In the genomic region with DNA sequence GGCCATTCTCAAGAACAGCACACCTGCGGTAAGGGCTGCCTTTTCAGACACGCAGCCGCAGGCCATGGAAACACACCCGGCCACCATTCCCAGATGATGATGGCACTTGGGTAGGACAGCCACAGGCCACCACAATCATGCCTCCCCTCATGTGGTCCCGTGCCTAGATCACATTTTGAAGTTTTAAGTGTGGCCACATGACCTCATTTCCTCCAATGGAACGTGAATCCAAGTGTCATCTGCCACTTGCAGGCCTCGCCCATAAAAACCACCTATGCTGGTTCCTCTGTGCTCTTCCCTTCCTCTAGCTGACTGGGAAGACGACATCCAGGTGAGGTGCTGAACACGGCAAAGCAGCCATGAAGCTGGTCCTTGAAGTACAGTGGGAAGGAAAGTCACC, we compare ENCODE assay signal across 36 cellular contexts.
"Had no signal": no experiment of that assay in that cellular context is flagged by ENCODE, and none has a peak within 500 bp of the region (broad histone marks: within the 10 kb centered on the region; RNA-seq: fewer than 3 reads in every experiment).

No MANE protein-coding gene starts in this region.

- H3K4me3 ChIP-seq: adrenal gland, breast epithelium had no signal

- H3K36me3 Mint-ChIP-seq: activated CD4-positive, alpha-beta memory T cell treated with anti-CD3 and anti-CD28 coated beads for 36 hours; activated CD8-positive, alpha-beta memory T cell treated with anti-CD3 and anti-CD28 coated beads, Interleukin-2, amount 10 ng/mL, durations not matched to agents 7 days and 5 days; activated naive CD4-positive, alpha-beta T cell treated with anti-CD3 and anti-CD28 coated beads, Interleukin-2, amount 50 U/mL, for 24 hours; activated naive CD8-positive, alpha-beta T cell treated with anti-CD3 and anti-CD28 coated beads for 36 hours had no signal

- DNase-seq: activated CD4-positive, alpha-beta memory T cell treated with anti-CD3 and anti-CD28 coated beads for 36 hours; activated CD4-positive, alpha-beta T cell treated with anti-CD3 and anti-CD28 coated beads for 36 hours; activated CD4-positive, alpha-beta T cell treated with anti-CD3 and anti-CD28 coated beads, Interleukin-2, amount 10 ng/mL, durations not matched to agents 24 days and 14 days; activated CD4-positive, CD25-positive, alpha-beta regulatory T cell; activated CD4-positive, CD25-positive, alpha-beta regulatory T cell treated with anti-CD3 and anti-CD28 coated beads, Interleukin-2, amount 50 U/mL, for 72 hours; activated CD8-positive, alpha-beta memory T cell treated with anti-CD3 and anti-CD28 coated beads, Interleukin-2, amount 10 ng/mL, durations not matched to agents 7 days and 5 days; activated CD8-positive, alpha-beta memory T cell treated with anti-CD3 and anti-CD28 coated beads, Interleukin-2, amount 50 U/mL, for 4 hours; activated CD8-positive, alpha-beta T cell treated with anti-CD3 and anti-CD28 coated beads, Interleukin-2, amount 10 ng/mL, durations not matched to agents 7 days and 5 days; activated effector memory CD4-positive, alpha-beta T cell treated with anti-CD3 and anti-CD28 coated beads, Interleukin-2, amount 50 U/mL, for 16 hours; activated naive CD4-positive, alpha-beta T cell treated with anti-CD3 and anti-CD28 coated beads for 36 hours; activated naive CD8-positive, alpha-beta T cell treated with anti-CD3 and anti-CD28 coated beads for 36 hours; activated naive CD8-positive, alpha-beta T cell treated with anti-CD3 and anti-CD28 coated beads, Interleukin-2, amount 50 U/mL, for 24 hours; activated T-cell treated with anti-CD3 and anti-CD28 coated beads, Interleukin-2, amount 50 U/mL, for 1 hour; activated T-cell treated with anti-CD3 and anti-CD28 coated beads, Interleukin-2, amount 50 U/mL, for 48 hours; amygdala; aorta; cortex of kidney; effector CD8-positive, alpha-beta T cell; foreskin fibroblast; head of caudate nucleus; hippocampal formation; T-helper 17 cell; T1000; WERI-Rb-1 had no signal

- H3K4me3 Mint-ChIP-seq: activated CD4-positive, alpha-beta memory T cell treated with anti-CD3 and anti-CD28 coated beads for 36 hours; activated CD4-positive, alpha-beta T cell treated with anti-CD3 and anti-CD28 coated beads for 36 hours; activated CD4-positive, alpha-beta T cell treated with anti-CD3 and anti-CD28 coated beads, Interleukin-2, amount 10 ng/mL, durations not matched to agents 24 days and 14 days; activated CD8-positive, alpha-beta memory T cell treated with anti-CD3 and anti-CD28 coated beads, Interleukin-2, amount 10 ng/mL, durations not matched to agents 7 days and 5 days; activated CD8-positive, alpha-beta T cell treated with anti-CD3 and anti-CD28 coated beads, Interleukin-2, amount 10 ng/mL, durations not matched to agents 7 days and 5 days; activated naive CD4-positive, alpha-beta T cell treated with anti-CD3 and anti-CD28 coated beads for 36 hours; activated naive CD4-positive, alpha-beta T cell treated with anti-CD3 and anti-CD28 coated beads, Interleukin-2, amount 50 U/mL, for 24 hours; activated naive CD8-positive, alpha-beta T cell treated with anti-CD3 and anti-CD28 coated beads for 36 hours; activated naive CD8-positive, alpha-beta T cell treated with anti-CD3 and anti-CD28 coated beads, Interleukin-2, amount 50 U/mL, for 24 hours; activated T-helper 1 cell treated with anti-CD3 and anti-CD28 coated beads, Interleukin-12 subunit alpha, Interleukin-12 subunit beta, Interleukin-2, Interleukin-4 antibody, amounts not matched to agents 30 ng/mL and 10 ng/mL and 1 ng/mL, durations not matched to agents 14 hours and 24 hours and 36 hours; brain; central memory CD8-positive, alpha-beta T cell; T-helper 17 cell; T-helper 2 cell treated with Interferon-gamma antibody and Interleukin-4, amounts not matched to agents 5 μg/mL and 100 μg/mL, for 36 hours had no signal

- H3K9me3 Mint-ChIP-seq: activated CD4-positive, alpha-beta memory T cell treated with anti-CD3 and anti-CD28 coated beads for 36 hours; activated CD4-positive, alpha-beta T cell treated with anti-CD3 and anti-CD28 coated beads, Interleukin-2, amount 10 ng/mL, durations not matched to agents 24 days and 14 days; activated naive CD4-positive, alpha-beta T cell treated with anti-CD3 and anti-CD28 coated beads for 36 hours; activated naive CD4-positive, alpha-beta T cell treated with anti-CD3 and anti-CD28 coated beads, Interleukin-2, amount 50 U/mL, for 24 hours; activated naive CD8-positive, alpha-beta T cell treated with anti-CD3 and anti-CD28 coated beads for 36 hours; activated naive CD8-positive, alpha-beta T cell treated with anti-CD3 and anti-CD28 coated beads, Interleukin-2, amount 50 U/mL, for 24 hours; activated T-helper 1 cell treated with anti-CD3 and anti-CD28 coated beads, Interleukin-12 subunit alpha, Interleukin-12 subunit beta, Interleukin-2, Interleukin-4 antibody, amounts not matched to agents 30 ng/mL and 10 ng/mL and 1 ng/mL, durations not matched to agents 14 hours and 24 hours and 36 hours; activated T-helper 2 cell treated with anti-CD3 and anti-CD28 coated beads, Interferon-gamma antibody, Interleukin-2, Interleukin-4, amounts not matched to agents 10 μg/mL and 5 μg/mL and 100 μg/mL, durations not matched to agents 14 hours and 24 hours and 36 hours; brain; central memory CD8-positive, alpha-beta T cell; T-helper 2 cell treated with Interferon-gamma antibody and Interleukin-4, amounts not matched to agents 5 μg/mL and 100 μg/mL, for 36 hours had no signal

- ATAC-seq: activated CD4-positive, alpha-beta T cell treated with anti-CD3 and anti-CD28 coated beads for 36 hours; activated CD8-positive, alpha-beta memory T cell treated with anti-CD3 and anti-CD28 coated beads, Interleukin-2, amount 10 ng/mL, durations not matched to agents 7 days and 5 days; activated CD8-positive, alpha-beta T cell treated with anti-CD3 and anti-CD28 coated beads, Interleukin-2, amount 10 ng/mL, durations not matched to agents 7 days and 5 days; activated naive CD8-positive, alpha-beta T cell treated with anti-CD3 and anti-CD28 coated beads, Interleukin-2, amount 50 U/mL, for 24 hours; esophagus mucosa; T-helper 17 cell had no signal

- H3K4me1 ChIP-seq: breast epithelium had no signal

- FAIRE-seq: colon, endometrium, frontal cortex had no signal

- H3K4me1 Mint-ChIP-seq: activated CD4-positive, alpha-beta T cell treated with anti-CD3 and anti-CD28 coated beads for 36 hours; activated CD4-positive, alpha-beta T cell treated with anti-CD3 and anti-CD28 coated beads, Interleukin-2, amount 10 ng/mL, durations not matched to agents 24 days and 14 days; central memory CD8-positive, alpha-beta T cell had no signal

- H3K27ac Mint-ChIP-seq: activated CD4-positive, alpha-beta memory T cell treated with anti-CD3 and anti-CD28 coated beads for 36 hours; activated CD4-positive, alpha-beta T cell treated with anti-CD3 and anti-CD28 coated beads for 36 hours; activated CD4-positive, alpha-beta T cell treated with anti-CD3 and anti-CD28 coated beads, Interleukin-2, amount 10 ng/mL, durations not matched to agents 24 days and 14 days; activated CD8-positive, alpha-beta memory T cell treated with anti-CD3 and anti-CD28 coated beads, Interleukin-2, amount 10 ng/mL, durations not matched to agents 7 days and 5 days; activated CD8-positive, alpha-beta T cell treated with anti-CD3 and anti-CD28 coated beads, Interleukin-2, amount 10 ng/mL, durations not matched to agents 7 days and 5 days; activated naive CD4-positive, alpha-beta T cell treated with anti-CD3 and anti-CD28 coated beads for 36 hours; activated naive CD4-positive, alpha-beta T cell treated with anti-CD3 and anti-CD28 coated beads, Interleukin-2, amount 50 U/mL, for 24 hours; activated naive CD8-positive, alpha-beta T cell treated with anti-CD3 and anti-CD28 coated beads for 36 hours; activated naive CD8-positive, alpha-beta T cell treated with anti-CD3 and anti-CD28 coated beads, Interleukin-2, amount 50 U/mL, for 24 hours; activated T-helper 1 cell treated with anti-CD3 and anti-CD28 coated beads, Interleukin-12 subunit alpha, Interleukin-12 subunit beta, Interleukin-2, Interleukin-4 antibody, amounts not matched to agents 30 ng/mL and 10 ng/mL and 1 ng/mL, durations not matched to agents 14 hours and 24 hours and 36 hours; activated T-helper 2 cell treated with anti-CD3 and anti-CD28 coated beads, Interferon-gamma antibody, Interleukin-2, Interleukin-4, amounts not matched to agents 10 μg/mL and 5 μg/mL and 100 μg/mL, durations not matched to agents 14 hours and 24 hours and 36 hours; brain; T-helper 17 cell; T-helper 2 cell treated with Interferon-gamma antibody and Interleukin-4, amounts not matched to agents 5 μg/mL and 100 μg/mL, for 36 hours had no signal

- H3K36me3 ChIP-seq: breast epithelium had no signal

- H3K27me3 ChIP-seq: adrenal gland, breast epithelium had no signal

- H3K27me3 Mint-ChIP-seq: activated CD4-positive, alpha-beta memory T cell treated with anti-CD3 and anti-CD28 coated beads for 36 hours; activated CD4-positive, alpha-beta T cell treated with anti-CD3 and anti-CD28 coated beads for 36 hours; activated CD4-positive, alpha-beta T cell treated with anti-CD3 and anti-CD28 coated beads, Interleukin-2, amount 10 ng/mL, durations not matched to agents 24 days and 14 days; activated CD8-positive, alpha-beta memory T cell treated with anti-CD3 and anti-CD28 coated beads, Interleukin-2, amount 10 ng/mL, durations not matched to agents 7 days and 5 days; activated naive CD4-positive, alpha-beta T cell treated with anti-CD3 and anti-CD28 coated beads, Interleukin-2, amount 50 U/mL, for 24 hours; activated naive CD8-positive, alpha-beta T cell treated with anti-CD3 and anti-CD28 coated beads for 36 hours; activated naive CD8-positive, alpha-beta T cell treated with anti-CD3 and anti-CD28 coated beads, Interleukin-2, amount 50 U/mL, for 24 hours; brain; central memory CD8-positive, alpha-beta T cell had no signal

- H3K9me3 ChIP-seq: adrenal gland, breast epithelium had no signal

- H3K27ac ChIP-seq: adrenal gland, breast epithelium, WERI-Rb-1 had no signal
